16 cellular contexts compared by ENCODE assay signal in the genomic region with DNA sequence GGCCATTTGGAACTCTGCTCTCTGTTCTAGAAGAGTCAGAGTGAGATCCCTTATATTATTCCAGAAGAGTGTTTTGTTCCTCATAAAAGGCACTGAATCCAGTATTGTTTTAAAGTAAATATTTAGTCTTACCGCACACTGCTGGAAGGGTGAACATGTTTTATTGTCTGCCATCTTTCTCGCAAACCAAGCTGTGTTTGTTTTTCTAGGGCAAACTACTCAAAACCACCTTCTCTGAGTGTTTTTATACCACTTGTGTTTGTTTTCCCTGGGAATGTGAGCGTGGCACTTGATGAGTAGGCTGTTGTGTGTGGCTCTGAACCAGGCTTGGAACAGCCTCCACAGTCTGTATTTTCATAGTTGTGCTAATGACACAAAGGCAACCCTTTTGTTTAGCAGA.
A peak's percentile ranks its signal among the peaks of the same experiment; 100 is the strongest.
DNase-seq lines count a peak whose midpoint lies in the region; ATAC-seq, FAIRE-seq and TF ChIP-seq lines count a peak whose summit lies in the region.
"Had no signal": no experiment of that assay in that cellular context is flagged by ENCODE, and none has a peak within 500 bp of the region (broad histone marks: within the 10 kb centered on the region; RNA-seq: fewer than 3 reads in every experiment).

No MANE protein-coding gene starts in this region.

- H3K27me3 Mint-ChIP-seq in astrocyte (ENCODE audit: low read depth, unreplicated experiment) (no peaks in the 10 kb centered on the region), osteocyte (ENCODE audit: unreplicated experiment) (no peaks in the 10 kb centered on the region)
- H3K27me3 Mint-ChIP-seq in activated T-helper 2 cell treated with anti-CD3 and anti-CD28 coated beads, Interferon-gamma antibody, Interleukin-2, Interleukin-4, amounts not matched to agents 10 μg/mL and 5 μg/mL and 100 μg/mL, durations not matched to agents 14 hours and 24 hours and 36 hours (ENCODE audit: low read depth): peaks cover 4% of the 10 kb centered on the region

- peaks cover 26% of the 10 kb centered on the region for H3K36me3 Mint-ChIP-seq in astrocyte (ENCODE audit: low read depth, unreplicated experiment)
- H3K36me3 Mint-ChIP-seq in osteocyte (ENCODE audit: unreplicated experiment): peaks cover 55% of the 10 kb centered on the region
- H3K36me3 Mint-ChIP-seq in activated T-helper 2 cell treated with anti-CD3 and anti-CD28 coated beads, Interferon-gamma antibody, Interleukin-2, Interleukin-4, amounts not matched to agents 10 μg/mL and 5 μg/mL and 100 μg/mL, durations not matched to agents 14 hours and 24 hours and 36 hours (ENCODE audit: low read depth): no peaks in the 10 kb centered on the region
- H3K36me3 Mint-ChIP-seq: naive thymus-derived CD4-positive, alpha-beta T cell had no signal

- H3K9me3 ChIP-seq in astrocyte (ENCODE audit: insufficient read depth, low read depth, low read length): no peaks in the 10 kb centered on the region
- H3K9me3 ChIP-seq in body of pancreas: no peaks in the 10 kb centered on the region
- H3K9me3 ChIP-seq: BE2C, sigmoid colon had no signal

- no peaks in the 10 kb centered on the region for H3K4me1 ChIP-seq in astrocyte (ENCODE audit: insufficient read depth, low read length)
- H3K4me1 ChIP-seq in body of pancreas: peaks cover 3% of the 10 kb centered on the region
- H3K4me1 ChIP-seq: BE2C had no signal

- H4K20me1 ChIP-seq in astrocyte (ENCODE audit: insufficient read depth, low read length): no peaks in the 10 kb centered on the region

- 27 to 28% methylated on average over 3 of the region's 3 CpGs for WGBS in body of pancreas, 2 donors

- H2AFZ ChIP-seq in astrocyte (ENCODE audit: low read depth, low read length): no peak overlapping the region
- H2AFZ ChIP-seq: GM23248 had no signal

- H3K27ac ChIP-seq in astrocyte (ENCODE audit: low read depth, low read length) (no peak overlapping the region), body of pancreas (peak overlapping the region in 1 of 4 donors; percentile 15)
- H3K27ac ChIP-seq: GM23248 had no signal

- TF ChIP-seq CTCF in astrocyte (IDR thresholded peaks at IDR 0.05; ENCODE audit: insufficient read depth, low read depth, low read length) (no peak), osteocyte (IDR thresholded peaks at IDR 0.05) (no peak), body of pancreas (IDR thresholded peaks at IDR 0.05) (no peak)

- TF ChIP-seq POLR2A in body of pancreas (IDR thresholded peaks at IDR 0.05): no peak

- no peak overlapping the region for H3K9ac ChIP-seq in astrocyte (ENCODE audit: low read length)
- H3K9ac ChIP-seq: GM23248 had no signal

- peaks cover 6% of the 10 kb centered on the region for H3K9me3 Mint-ChIP-seq in astrocyte (ENCODE audit: unreplicated experiment)
- H3K9me3 Mint-ChIP-seq in osteocyte (ENCODE audit: unreplicated experiment): peaks cover 4% of the 10 kb centered on the region
- H3K9me3 Mint-ChIP-seq in activated T-helper 2 cell treated with anti-CD3 and anti-CD28 coated beads, Interferon-gamma antibody, Interleukin-2, Interleukin-4, amounts not matched to agents 10 μg/mL and 5 μg/mL and 100 μg/mL, durations not matched to agents 14 hours and 24 hours and 36 hours: no peaks in the 10 kb centered on the region

- H3K4me2 ChIP-seq in astrocyte (ENCODE audit: low read length): no peak overlapping the region

- intact Hi-C loops in body of pancreas (cut with DNase I): no loop called here
- intact Hi-C loops in activated T-helper 2 cell treated with anti-CD3 and anti-CD28 coated beads, Interferon-gamma antibody, Interleukin-2, Interleukin-4, amounts not matched to agents 10 μg/mL and 5 μg/mL and 100 μg/mL, durations not matched to agents 14 hours and 24 hours and 36 hours (cut with micrococcal nuclease): no loop called here

- no peak for ATAC-seq in body of pancreas
- ATAC-seq: naive thymus-derived CD4-positive, alpha-beta T cell; WTC11 had no signal

- H3K79me2 ChIP-seq in astrocyte (ENCODE audit: insufficient read depth, low read length): no peaks in the 10 kb centered on the region

- no peaks in the 10 kb centered on the region for H3K36me3 ChIP-seq in astrocyte (ENCODE audit: insufficient read depth, low read length)
- H3K36me3 ChIP-seq in body of pancreas (replicated peaks in 1 of 2; ENCODE audit: insufficient read depth in 1 of 2, low read depth in 2 of 2): no peaks in the 10 kb centered on the region
- H3K36me3 ChIP-seq: BE2C had no signal

- peak; percentile 77 for DNase-seq in EH (ENCODE audit: low read depth)
- DNase-seq in NCI-H2081 (lab: John Stamatoyannopoulos, UW): peak; percentile 28 to 85
- peak; percentile 52 for DNase-seq in astrocyte (ENCODE audit: low read depth)
- no peak for DNase-seq in osteocyte (ENCODE audit: extremely low spot score, unreplicated experiment)
- DNase-seq in activated CD4-positive, alpha-beta T cell treated with anti-CD3 and anti-CD28 coated beads for 48 hours: no peak
- DNase-seq in NCI-H1436 treated with DMSO at 0.1 percent for 48 hours (lab: John Stamatoyannopoulos, UW): no peak
- no peak for DNase-seq in body of pancreas
- no peak for DNase-seq in activated T-helper 2 cell treated with anti-CD3 and anti-CD28 coated beads, Interferon-gamma antibody, Interleukin-2, Interleukin-4, amounts not matched to agents 10 μg/mL and 5 μg/mL and 100 μg/mL, durations not matched to agents 14 hours and 24 hours and 36 hours (ENCODE audit: low spot score)
- DNase-seq: BE2C; effector memory CD4-positive, alpha-beta T cell; GM23248; Kasumi-1; kidney glomerular epithelial cell; naive thymus-derived CD4-positive, alpha-beta T cell; sigmoid colon had no signal

- no peak for FAIRE-seq in astrocyte (lab: Jason Lieb, UNC)

- H3K27ac Mint-ChIP-seq in astrocyte (ENCODE audit: unreplicated experiment) (no peak overlapping the region), osteocyte (ENCODE audit: unreplicated experiment) (peak overlapping the region; percentile 82)
- H3K27ac Mint-ChIP-seq in activated T-helper 2 cell treated with anti-CD3 and anti-CD28 coated beads, Interferon-gamma antibody, Interleukin-2, Interleukin-4, amounts not matched to agents 10 μg/mL and 5 μg/mL and 100 μg/mL, durations not matched to agents 14 hours and 24 hours and 36 hours: no peak overlapping the region
- H3K27ac Mint-ChIP-seq: naive thymus-derived CD4-positive, alpha-beta T cell; WTC11 had no signal

- no peak overlapping the region for H3K4me3 Mint-ChIP-seq in astrocyte (ENCODE audit: unreplicated experiment)
- no peak overlapping the region for H3K4me3 Mint-ChIP-seq in osteocyte (ENCODE audit: unreplicated experiment)
- H3K4me3 Mint-ChIP-seq in activated T-helper 2 cell treated with anti-CD3 and anti-CD28 coated beads, Interferon-gamma antibody, Interleukin-2, Interleukin-4, amounts not matched to agents 10 μg/mL and 5 μg/mL and 100 μg/mL, durations not matched to agents 14 hours and 24 hours and 36 hours (ENCODE audit: low read depth): no peak overlapping the region
- H3K4me3 Mint-ChIP-seq: naive thymus-derived CD4-positive, alpha-beta T cell; WTC11 had no signal

- H3K27me3 ChIP-seq in astrocyte (ENCODE audit: insufficient read depth, low read length) (no peaks in the 10 kb centered on the region), body of pancreas (no peaks in the 10 kb centered on the region)
- H3K27me3 ChIP-seq: BE2C, sigmoid colon had no signal

- no peak overlapping the region for H3K4me3 ChIP-seq in astrocyte (ENCODE audit: insufficient read depth, low read depth, low read length)
- H3K4me3 ChIP-seq in body of pancreas: no peak overlapping the region
- H3K4me3 ChIP-seq: GM23248, sigmoid colon had no signal

- H3K4me1 Mint-ChIP-seq in astrocyte (ENCODE audit: low read depth, unreplicated experiment): no peaks in the 10 kb centered on the region
- peaks cover 25% of the 10 kb centered on the region for H3K4me1 Mint-ChIP-seq in osteocyte (ENCODE audit: unreplicated experiment)
- H3K4me1 Mint-ChIP-seq in activated T-helper 2 cell treated with anti-CD3 and anti-CD28 coated beads, Interferon-gamma antibody, Interleukin-2, Interleukin-4, amounts not matched to agents 10 μg/mL and 5 μg/mL and 100 μg/mL, durations not matched to agents 14 hours and 24 hours and 36 hours (ENCODE audit: low read depth): peaks cover 2% of the 10 kb centered on the region
- H3K4me1 Mint-ChIP-seq: naive thymus-derived CD4-positive, alpha-beta T cell had no signal

Comparison
In these comparisons a context has a peak if more than half of its experiments do, and no peak if none do; other contexts are left out.
1. DNase-seq: peak in EH (single experiment), NCI-H2081 (2 of 2) and astrocyte (single experiment); none in osteocyte (single experiment), activated CD4-positive, alpha-beta T cell treated with anti-CD3 and anti-CD28 coated beads for 48 hours (single experiment), NCI-H1436 treated with DMSO at 0.1 percent for 48 hours (single experiment), body of pancreas (0 of 4) and activated T-helper 2 cell treated with anti-CD3 and anti-CD28 coated beads, Interferon-gamma antibody, Interleukin-2, Interleukin-4, amounts not matched to agents 10 μg/mL and 5 μg/mL and 100 μg/mL, durations not matched to agents 14 hours and 24 hours and 36 hours (single experiment).